11 cellular contexts compared by ENCODE assay signal in genomic region chr2:131156452-131157149, GRCh38. TPM values are rescaled to one million over a fixed set of nuclear protein-coding genes. Genes with fewer than 3 reads are reported as not detected.
A peak's percentile ranks its signal among the peaks of the same experiment; 100 is the strongest.
DNase-seq lines count a peak whose midpoint lies in the region; ATAC-seq and TF ChIP-seq lines count a peak whose summit lies in the region.
"Had no signal": no experiment of that assay in that cellular context is flagged by ENCODE, and none has a peak within 500 bp of the region (broad histone marks: within the 10 kb centered on the region; RNA-seq: fewer than 3 reads in every experiment).

No MANE protein-coding gene starts in this region.

- H3K9me3 ChIP-seq in lung (ENCODE audit: control insufficient read depth in 2 of 2, insufficient read depth in 1 of 2, low read length in 1 of 2) (no peaks in the 10 kb centered on the region), HAP-1 (no peaks in the 10 kb centered on the region)

- H3K4me1 ChIP-seq in lung (ENCODE audit: control insufficient read depth in 2 of 2, insufficient read depth in 2 of 2, low read length in 2 of 2) (no peaks in the 10 kb centered on the region), HAP-1 (no peaks in the 10 kb centered on the region)

- H3K27me3 Mint-ChIP-seq in T-cell, result no peaks in the 10 kb centered on the region
- peaks cover 0 to 3% (median 2%) of the 10 kb centered on the region in 3 donors for H3K27me3 Mint-ChIP-seq in immature natural killer cell (ENCODE audit: low read depth in 3 of 3)

- H3K27me3 ChIP-seq in H7 (ENCODE audit: control insufficient read depth, insufficient read depth, low read length), result no peaks in the 10 kb centered on the region
- no peaks in the 10 kb centered on the region for H3K27me3 ChIP-seq in lung (ENCODE audit: control insufficient read depth, insufficient read depth)
- no peaks in the 10 kb centered on the region for H3K27me3 ChIP-seq in HAP-1 (ENCODE audit: low read depth)
- H3K27me3 ChIP-seq: cardiac muscle cell had no signal

- no peaks in the 10 kb centered on the region for H3K36me3 ChIP-seq in H7 (replicated peaks; ENCODE audit: control insufficient read depth, insufficient read depth, low read length)
- H3K36me3 ChIP-seq in lung (ENCODE audit: control insufficient read depth in 2 of 2, insufficient read depth in 2 of 2, low read length in 2 of 2), result no peaks in the 10 kb centered on the region
- H3K36me3 ChIP-seq in HAP-1 (replicated peaks), result no peaks in the 10 kb centered on the region
- H3K36me3 ChIP-seq: cardiac muscle cell had no signal

- ATAC-seq in T-cell (replicated peaks in 1 of 4), result no peak
- ATAC-seq in lung (ENCODE audit: insufficient read depth, low FRiP score), result no peak
- ATAC-seq in stimulated activated naive CD8-positive, alpha-beta T cell treated with anti-CD3 and anti-CD28 coated beads, Interleukin-15, Interleukin-2, amounts not matched to agents 100 U/mL and 50 U/mL, for 24 hours, result no peak

- POLR2A ChIA-PET in T-cell (lab: Charles Lee), result no interaction called here

- H3K36me3 Mint-ChIP-seq in T-cell, result no peaks in the 10 kb centered on the region
- H3K36me3 Mint-ChIP-seq in immature natural killer cell, result no peaks in the 10 kb centered on the region

- H3K4me3 Mint-ChIP-seq in T-cell (peak overlapping the region in 2 of 3 donors; percentile 34 to 56), immature natural killer cell (peak overlapping the region in 1 of 5 donors; percentile 48)

- H3K27ac Mint-ChIP-seq in T-cell (peak overlapping the region in 1 of 2 donors; percentile 66), immature natural killer cell (peak overlapping the region in 1 of 6 donors; percentile 46)

- WGBS in lung, 2 donors, result 75 to 78% methylated on average over 12 of the region's 12 CpGs

- CTCF ChIA-PET in T-cell (lab: Charles Lee), result interaction anchor here in 1 of 2 donors (0.6 kb wide), 1 partner anchor 25 kb away, joined by 3 read pairs; no protein-coding TSS in a partner anchor

- H3K9me3 Mint-ChIP-seq in T-cell (no peaks in the 10 kb centered on the region), immature natural killer cell (no peaks in the 10 kb centered on the region)

- H3K27ac ChIP-seq in lung (ENCODE audit: low read depth in 1 of 2, low read length in 1 of 2), result no peak overlapping the region
- H3K27ac ChIP-seq: 22Rv1, cardiac muscle cell had no signal

- TF ChIP-seq CTCF in lung (IDR thresholded peaks at IDR 0.05; ENCODE audit: control extremely low read depth, extremely low read depth), result no peak

- H3K4me1 Mint-ChIP-seq in T-cell (peaks cover 0 to 28% (median 17%) of the 10 kb centered on the region in 3 donors), immature natural killer cell (peaks cover 8 to 9% of the 10 kb centered on the region in 2 donors)

- H3K4me3 ChIP-seq in H7 (ENCODE audit: insufficient read depth, low read depth, low read length) (no peak overlapping the region), lung (no peak overlapping the region), HAP-1 (no peak overlapping the region)
- H3K4me3 ChIP-seq: cardiac muscle cell had no signal

- in situ Hi-C loops in HAP-1 (cut with MboI; ENCODE audit: low sequenced_read_pairs), result loop anchor here (25.0 kb wide), 1 partner anchor 181 kb away; no protein-coding TSS in a partner anchor

- DNase-seq in DMS53 (lab: John Stamatoyannopoulos, UW) (peak; percentile 8), DMS53 treated with DMSO at 0.1 percent for 48 hours (lab: John Stamatoyannopoulos, UW; ENCODE audit: unreplicated experiment) (no peak), H7 (peak; percentile 72), T-cell (no peak), lung (ENCODE audit: low spot score) (peak; percentile 20), HAP-1 (ENCODE audit: low spot score in 2 of 2) (no peak), immature natural killer cell (no peak)
- DNase-seq in stimulated activated naive CD8-positive, alpha-beta T cell treated with anti-CD3 and anti-CD28 coated beads, Interleukin-15, Interleukin-2, amounts not matched to agents 100 U/mL and 50 U/mL, for 24 hours, result no peak
- DNase-seq: nucleus accumbens had no signal

RNA-seq across cellular contexts. Expression of gene PLEKHB2, which starts 51.5 kb away (rescaled TPM):
- 82.4 and 89.1 TPM in 2 replicates for total RNA-seq in H7 (2014; rRNA removed; shearing (Covaris generic))
- total RNA-seq in T-cell (10 to 100 TPM; 52.5 to 61.7 (median 53.2) TPM), lung (10 to 100 TPM; 66.0 to 93.6 TPM)
- polyA plus RNA-seq in lung (10 to 100 TPM; 23.4 to 84.7 TPM), immature natural killer cell (100 to 1,000 TPM in 2 of 3 donors, 10 to 100 TPM in 1; 84.6 to 146 (median 112) TPM)

RNA-seq across cellular contexts. Expression of gene POTEE, which starts 52.7 kb away (rescaled TPM):
- 0.28 and 0.70 TPM in 2 replicates for total RNA-seq in H7 (2014; rRNA removed; shearing (Covaris generic))
- total RNA-seq in T-cell, result under 1 TPM; 0.09 to 0.53 (median 0.13) TPM
- under 1 TPM; 0.09 to 0.37 TPM for total RNA-seq in lung
- not detected for polyA plus RNA-seq in lung
- polyA plus RNA-seq in immature natural killer cell, result under 1 TPM in 2 of 3 donors, not detected in 1; 0.10 to 0.21 TPM

Comparison
In these comparisons a context has a peak if more than half of its experiments do, and no peak if none do; other contexts are left out.
1. DNase-seq: peak in DMS53 (single experiment), H7 (single experiment) and lung (single experiment); none in DMS53 treated with DMSO at 0.1 percent for 48 hours (single experiment), T-cell (0 of 34), HAP-1 (0 of 2), immature natural killer cell (0 of 3) and stimulated activated naive CD8-positive, alpha-beta T cell treated with anti-CD3 and anti-CD28 coated beads, Interleukin-15, Interleukin-2, amounts not matched to agents 100 U/mL and 50 U/mL, for 24 hours (single experiment).